ENCODE assay signal across 8 cellular contexts in the genomic region with DNA sequence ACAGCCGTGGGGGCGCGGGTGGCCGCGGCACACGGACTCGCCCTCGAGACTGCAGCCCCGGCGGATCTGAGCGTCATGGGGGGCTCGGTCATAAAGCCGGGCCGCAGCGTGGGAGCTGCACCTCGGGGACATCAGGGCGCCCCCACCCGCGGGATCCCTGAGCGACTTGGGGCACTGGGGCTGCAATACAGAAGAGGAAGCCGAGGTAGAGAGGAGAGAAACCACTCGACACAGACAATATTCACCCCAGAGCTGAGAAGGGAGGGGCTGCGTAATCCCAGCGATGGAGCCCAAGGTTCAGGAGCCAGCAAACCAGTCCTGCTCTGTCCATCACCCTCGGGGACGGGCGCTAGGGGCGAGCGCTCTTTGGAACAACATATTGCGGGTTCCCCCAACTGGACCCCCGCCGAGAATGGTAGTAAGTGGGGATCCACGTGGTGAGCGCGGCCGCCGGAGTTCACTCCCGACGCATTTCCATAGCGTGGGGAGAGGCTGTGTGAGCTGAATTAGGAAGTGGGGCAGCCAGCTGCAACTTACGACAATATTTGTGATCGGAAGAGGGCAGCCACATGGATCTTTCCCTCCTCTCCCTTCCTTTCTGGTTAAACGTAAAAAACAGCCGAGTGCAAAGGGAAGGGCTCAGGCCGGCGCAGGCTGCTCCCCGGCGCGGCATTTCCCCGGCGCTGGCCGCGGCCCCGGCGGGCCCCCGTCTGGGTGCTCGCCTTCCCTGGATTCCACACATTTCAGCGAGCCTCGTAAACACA. TPM values are rescaled to one million over a fixed set of nuclear protein-coding genes. Genes with fewer than 3 reads are reported as not detected.
A peak's percentile ranks its signal among the peaks of the same experiment; 100 is the strongest.
DNase-seq lines count a peak whose midpoint lies in the region; ATAC-seq and TF ChIP-seq lines count a peak whose summit lies in the region.

No MANE protein-coding gene starts in this region.

- no peak overlapping the region for H3K9ac ChIP-seq in muscle layer of colon (ENCODE audit: low read length)

- no peaks in the 10 kb centered on the region for H3K36me3 Mint-ChIP-seq in activated CD8-positive, alpha-beta T cell treated with anti-CD3 and anti-CD28 coated beads for 36 hours (ENCODE audit: low read depth)
- H3K36me3 Mint-ChIP-seq in type B pancreatic cell, result peaks cover 16% of the 10 kb centered on the region

- intact Hi-C loops in activated CD8-positive, alpha-beta T cell treated with anti-CD3 and anti-CD28 coated beads for 36 hours (cut with micrococcal nuclease), result loop anchor here (10.0 kb wide), 1 partner anchor 82 kb away; no protein-coding TSS in a partner anchor

- ATAC-seq in GM19324 (IDR thresholded peaks at IDR 0.05; ENCODE audit: low FRiP score, unreplicated experiment) (peak; percentile 5), GM19463 (IDR thresholded peaks at IDR 0.05; ENCODE audit: unreplicated experiment) (no peak)
- ATAC-seq in activated CD8-positive, alpha-beta T cell treated with anti-CD3 and anti-CD28 coated beads for 36 hours, result no peak

- H3K27me3 ChIP-seq in muscle layer of colon (ENCODE audit: control insufficient read depth in 1 of 2, insufficient read depth in 2 of 2, low read length in 2 of 2), result no peaks in the 10 kb centered on the region

- peak; percentile 65 for DNase-seq in NCI-H1105 treated with DMSO at 0.1 percent for 48 hours (lab: John Stamatoyannopoulos, UW)
- DNase-seq in activated CD8-positive, alpha-beta T cell treated with anti-CD3 and anti-CD28 coated beads for 36 hours, result peak; percentile 50
- DNase-seq in epithelial cell of prostate (ENCODE audit: low read depth, low spot score), result no peak
- DNase-seq in type B pancreatic cell (ENCODE audit: extremely low spot score, unreplicated experiment), result peak; percentile 76

- H3K4me3 ChIP-seq in muscle layer of colon (ENCODE audit: low read depth in 1 of 2, low read length in 2 of 2), result peak overlapping the region; percentile 73 to 82

- TF ChIP-seq CTCF in C4-2B (conservative IDR thresholded peaks at IDR 0.05) (peak; percentile 16; the same call in 1 of the 2 replicates), type B pancreatic cell (conservative IDR thresholded peaks at IDR 0.05) (no peak)
- no peak for TF ChIP-seq CTCF in activated CD8-positive, alpha-beta T cell treated with anti-CD3 and anti-CD28 coated beads for 36 hours (IDR thresholded peaks at IDR 0.05)

- H3K27ac Mint-ChIP-seq in activated CD8-positive, alpha-beta T cell treated with anti-CD3 and anti-CD28 coated beads for 36 hours, result peak overlapping the region; percentile 49
- peak overlapping the region; percentile 95 for H3K27ac Mint-ChIP-seq in type B pancreatic cell

- peak overlapping the region; percentile 90 for H3K4me3 Mint-ChIP-seq in activated CD8-positive, alpha-beta T cell treated with anti-CD3 and anti-CD28 coated beads for 36 hours
- peak overlapping the region; percentile 99 for H3K4me3 Mint-ChIP-seq in type B pancreatic cell

- no peaks in the 10 kb centered on the region for H3K9me3 ChIP-seq in muscle layer of colon (ENCODE audit: low read length)

- peaks cover 29% of the 10 kb centered on the region for H3K4me1 ChIP-seq in muscle layer of colon (ENCODE audit: insufficient read depth, low read length)

- H3K4me1 Mint-ChIP-seq in activated CD8-positive, alpha-beta T cell treated with anti-CD3 and anti-CD28 coated beads for 36 hours (ENCODE audit: low read depth), result peaks cover 31% of the 10 kb centered on the region
- peaks cover 26% of the 10 kb centered on the region for H3K4me1 Mint-ChIP-seq in type B pancreatic cell (ENCODE audit: unreplicated experiment)

- H3K27ac ChIP-seq in C4-2B (peak overlapping the region; percentile 98), epithelial cell of prostate (peak overlapping the region; percentile 67), muscle layer of colon (ENCODE audit: low read depth, low read length) (peak overlapping the region; percentile 92)

- H3K27me3 Mint-ChIP-seq in activated CD8-positive, alpha-beta T cell treated with anti-CD3 and anti-CD28 coated beads for 36 hours, result peaks cover 17% of the 10 kb centered on the region
- peaks cover 5% of the 10 kb centered on the region for H3K27me3 Mint-ChIP-seq in type B pancreatic cell

- no peaks in the 10 kb centered on the region for H3K36me3 ChIP-seq in muscle layer of colon (ENCODE audit: insufficient read depth, low read length)

- H3K9me3 Mint-ChIP-seq in activated CD8-positive, alpha-beta T cell treated with anti-CD3 and anti-CD28 coated beads for 36 hours, result no peaks in the 10 kb centered on the region
- no peaks in the 10 kb centered on the region for H3K9me3 Mint-ChIP-seq in type B pancreatic cell

- CTCF ChIA-PET in activated CD8-positive, alpha-beta T cell treated with anti-CD3 and anti-CD28 coated beads for 36 hours (lab: Charles Lee), result no interaction called here

- POLR2A ChIA-PET in activated CD8-positive, alpha-beta T cell treated with anti-CD3 and anti-CD28 coated beads for 36 hours (lab: Charles Lee), result interaction anchor here (0.6 to 1.3 kb wide), 2 partner anchors 13 to 384 kb away, joined by 3 to 7 read pairs; no protein-coding TSS in a partner anchor

RNA-seq across cellular contexts. Expression of a gene that starts 9.9 kb away (rescaled TPM):
- 1 to 10 TPM; 5.4 to 7.3 TPM for total RNA-seq in activated CD8-positive, alpha-beta T cell treated with anti-CD3 and anti-CD28 coated beads for 36 hours
- 41.7 and 123 TPM in 2 replicates for total RNA-seq in type B pancreatic cell (ENCODE audit: low replicate concordance)
